ENCODE assay signal across 26 cellular contexts in genomic region chr1:2014181-2014580, GRCh38. TPM values are rescaled to one million over a fixed set of nuclear protein-coding genes. Genes with fewer than 3 reads are reported as not detected.
DNase-seq lines count a peak whose midpoint lies in the region; ATAC-seq, FAIRE-seq and TF ChIP-seq lines count a peak whose summit lies in the region.
"Had no signal": no experiment of that assay in that cellular context is flagged by ENCODE, and none has a peak within 500 bp of the region (broad histone marks: within the 10 kb centered on the region; RNA-seq: fewer than 3 reads in every experiment).

No MANE protein-coding gene starts in this region.

- H4K91ac ChIP-seq in neuronal stem cell (ENCODE audit: low read depth, low read length, poor library complexity), result no peak overlapping the region

- CTCF ChIA-PET in mammary epithelial cell (lab: Charles Lee; ENCODE audit: low non-redundant PET), result no interaction called here
- CTCF ChIA-PET in MCF 10A (lab: Yijun Ruan, JAX), result no interaction called here

- H3K4me1 ChIP-seq in mammary epithelial cell (ENCODE audit: insufficient read depth, low read length) (peaks cover 8% of the 10 kb centered on the region), astrocyte (ENCODE audit: insufficient read depth, low read length) (no peaks in the 10 kb centered on the region), neuronal stem cell (ENCODE audit: control insufficient read depth in 2 of 2, insufficient read depth in 1 of 2, low read depth in 1 of 2, low read length in 2 of 2) (peaks cover 0 to 4% of the 10 kb centered on the region in 2 donors)

- H2BK12ac ChIP-seq in neuronal stem cell (ENCODE audit: low read length), result no peak overlapping the region

- intact Hi-C loops in mammary epithelial cell (cut with micrococcal nuclease) (no loop called here), MCF 10A (cut with micrococcal nuclease) (no loop called here)

- H3K4me3 ChIP-seq in mammary epithelial cell (replicated peaks in 1 of 3; ENCODE audit: insufficient read depth in 1 of 3, low read depth in 2 of 3, low read length in 3 of 3) (no peak overlapping the region), H7 (ENCODE audit: insufficient read depth, low read depth, low read length) (no peak overlapping the region), astrocyte (ENCODE audit: insufficient read depth, low read depth, low read length) (no peak overlapping the region), neuronal stem cell (ENCODE audit: low read length in 2 of 2) (no peak overlapping the region)
- H3K4me3 ChIP-seq: A549, GM12878, GM23248 had no signal

- no peak for ATAC-seq in GM21576 (IDR thresholded peaks at IDR 0.05; ENCODE audit: unreplicated experiment)
- ATAC-seq: A549, GM12878 had no signal

- no peak overlapping the region for H2BK120ac ChIP-seq in neuronal stem cell (ENCODE audit: low read depth, low read length)

- H3K4me2 ChIP-seq in mammary epithelial cell (ENCODE audit: insufficient read depth, low read depth, low read length) (peak overlapping the region; percentile 69), astrocyte (ENCODE audit: low read length) (peak overlapping the region; percentile 82), neuronal stem cell (ENCODE audit: insufficient read depth, low read length, poor library complexity, severe bottlenecking) (no peak overlapping the region)

- no peak overlapping the region for H3K27ac Mint-ChIP-seq in MCF 10A (ENCODE audit: low read depth, unreplicated experiment)
- H3K27ac Mint-ChIP-seq in astrocyte (ENCODE audit: unreplicated experiment), result no peak overlapping the region
- H3K27ac Mint-ChIP-seq: CD4-positive, CD25-positive, alpha-beta regulatory T cell; CD8-positive, alpha-beta memory T cell; IgD-negative memory B cell had no signal

- H3K9ac ChIP-seq in mammary epithelial cell (ENCODE audit: insufficient read depth, low read length) (no peak overlapping the region), astrocyte (ENCODE audit: low read length) (no peak overlapping the region), neuronal stem cell (ENCODE audit: low read depth, low read length, poor library complexity) (peak overlapping the region; percentile 5)
- H3K9ac ChIP-seq: GM23248 had no signal

- H3K18ac ChIP-seq in neuronal stem cell (ENCODE audit: low read length), result peak overlapping the region; percentile 23

- H3K4ac ChIP-seq in neuronal stem cell (ENCODE audit: low read length), result no peak overlapping the region

- no peaks in the 10 kb centered on the region for H3K79me1 ChIP-seq in neuronal stem cell (ENCODE audit: low read depth, low read length)

- H3K14ac ChIP-seq in neuronal stem cell (ENCODE audit: low read length), result no peak overlapping the region

- no peak overlapping the region for H2BK5ac ChIP-seq in neuronal stem cell (ENCODE audit: low read length)

- H3K27me3 ChIP-seq in mammary epithelial cell (ENCODE audit: insufficient read depth, low read length) (peaks cover 15% of the 10 kb centered on the region), H7 (ENCODE audit: control insufficient read depth, insufficient read depth, low read length) (peaks cover 6% of the 10 kb centered on the region; the same call in 1 of the 2 replicates), astrocyte (ENCODE audit: insufficient read depth, low read length) (peaks cover 20% of the 10 kb centered on the region), neuronal stem cell (ENCODE audit: control insufficient read depth in 3 of 3, insufficient read depth in 3 of 3, low read depth in 1 of 3, low read length in 3 of 3) (peaks cover 0 to 63% (median 13%) of the 10 kb centered on the region in 3 experiments)

- in situ Hi-C loops in mammary epithelial cell (cut with MboI; ENCODE audit: low sequenced_read_pairs in 2 of 2), result no loop called here

- H3K79me2 ChIP-seq in mammary epithelial cell (ENCODE audit: insufficient read depth, low read length), result no peaks in the 10 kb centered on the region
- H3K79me2 ChIP-seq in astrocyte (ENCODE audit: insufficient read depth, low read length), result no peaks in the 10 kb centered on the region

- DNase-seq in mammary epithelial cell (no peak), MCF 10A (ENCODE audit: unreplicated experiment) (no peak), H7 (peak; percentile 39), astrocyte (ENCODE audit: low read depth) (no peak), neuronal stem cell (ENCODE audit: low spot score) (no peak), HUDEP-2 (lab: John Stamatoyannopoulos, UW; ENCODE audit: unreplicated experiment in 76 of 76) (no peak), CD1c-positive myeloid dendritic cell (ENCODE audit: extremely low spot score) (no peak)
- DNase-seq: AML-193; CD4-positive, CD25-positive, alpha-beta regulatory T cell; CD8-positive, alpha-beta memory T cell; COR-L47; DMS 273 treated with DMSO at 0.1 percent for 48 hours; DND-41; EL; GM23248; KBM-7 had no signal

- H3K9me3 ChIP-seq in mammary epithelial cell (replicated peaks; ENCODE audit: insufficient read depth, low read length) (no peaks in the 10 kb centered on the region), astrocyte (ENCODE audit: insufficient read depth, low read depth, low read length) (no peaks in the 10 kb centered on the region), neuronal stem cell (replicated peaks in 1 of 2; ENCODE audit: control insufficient read depth in 2 of 2, insufficient read depth in 1 of 2, low read depth in 1 of 2, low read length in 2 of 2) (no peaks in the 10 kb centered on the region)
- H3K9me3 ChIP-seq: A549 had no signal

- no TSS peak for BruUV-seq in mammary epithelial cell (replicated peaks; lab: Mats Ljungman, UMichigan)
- BruUV-seq in MCF 10A (replicated peaks; lab: Mats Ljungman, UMichigan), result no TSS peak

- H3K4me1 Mint-ChIP-seq in MCF 10A (ENCODE audit: insufficient read depth, unreplicated experiment) (peaks cover 9% of the 10 kb centered on the region), astrocyte (ENCODE audit: low read depth, unreplicated experiment) (peaks cover 1% of the 10 kb centered on the region)

- no peak overlapping the region for H4K8ac ChIP-seq in neuronal stem cell (ENCODE audit: low read depth, low read length)

- H3K36me3 ChIP-seq in mammary epithelial cell (ENCODE audit: insufficient read depth, low read length) (no peaks in the 10 kb centered on the region), H7 (replicated peaks; ENCODE audit: control insufficient read depth, insufficient read depth, low read length) (no peaks in the 10 kb centered on the region), astrocyte (ENCODE audit: insufficient read depth, low read length) (no peaks in the 10 kb centered on the region), neuronal stem cell (replicated peaks in 1 of 2; ENCODE audit: control insufficient read depth in 2 of 2, insufficient read depth in 2 of 2, low read length in 2 of 2) (no peaks in the 10 kb centered on the region)

- H2BK15ac ChIP-seq in neuronal stem cell (ENCODE audit: low read length), result no peak overlapping the region

- H3K4me3 Mint-ChIP-seq in MCF 10A (ENCODE audit: unreplicated experiment) (no peak overlapping the region), astrocyte (ENCODE audit: unreplicated experiment) (no peak overlapping the region)
- H3K4me3 Mint-ChIP-seq: CD4-positive, CD25-positive, alpha-beta regulatory T cell; CD8-positive, alpha-beta memory T cell; IgD-negative memory B cell had no signal

- H3K23ac ChIP-seq in neuronal stem cell (ENCODE audit: low read depth, low read length, poor library complexity), result no peak overlapping the region

- POLR2A ChIA-PET in MCF 10A (lab: Yijun Ruan, JAX), result no interaction called here

- H2AK5ac ChIP-seq in neuronal stem cell (ENCODE audit: low read depth, low read length), result no peak overlapping the region

- H3K36me3 Mint-ChIP-seq in MCF 10A (ENCODE audit: insufficient read depth, unreplicated experiment) (no peaks in the 10 kb centered on the region), astrocyte (ENCODE audit: low read depth, unreplicated experiment) (no peaks in the 10 kb centered on the region)
- H3K36me3 Mint-ChIP-seq: CD4-positive, CD25-positive, alpha-beta regulatory T cell; CD8-positive, alpha-beta memory T cell had no signal

- FAIRE-seq in astrocyte (lab: Jason Lieb, UNC), result no peak
- FAIRE-seq: A549, GM12878, H54 had no signal

- TF ChIP-seq CTCF in mammary epithelial cell (conservative IDR thresholded peaks at IDR 0.05 in 1 of 2, IDR thresholded peaks at IDR 0.05 in 1 of 2; ENCODE audit: extremely low read depth in 1 of 2, insufficient read depth in 1 of 2, low read depth in 1 of 2, low read length in 2 of 2) (no peak), MCF 10A (IDR thresholded peaks at IDR 0.05; ENCODE audit: unreplicated experiment) (no peak), astrocyte (IDR thresholded peaks at IDR 0.05; ENCODE audit: insufficient read depth, low read depth, low read length) (no peak)

- whole genome bisulfite sequencing in mammary epithelial cell (ENCODE audit: low coverage, missing lambda C conversion rate), result 98% methylated on average over 12 of the region's 15 CpGs
- whole genome bisulfite sequencing in neuronal stem cell (ENCODE audit: extremely low coverage in 2 of 2, insufficient read length in 2 of 2, insufficient replicate concordance in 1 of 2), 2 donors, result no CpG with 5 or more reads among the region's 15 CpGs

- H3K27ac ChIP-seq in mammary epithelial cell (ENCODE audit: insufficient read depth, low read depth, low read length) (no peak overlapping the region), astrocyte (ENCODE audit: low read depth, low read length) (no peak overlapping the region), neuronal stem cell (replicated peaks; ENCODE audit: low read length) (no peak overlapping the region)
- H3K27ac ChIP-seq: 22Rv1, A549, GM23248, HL-60 had no signal

- H3K9me3 Mint-ChIP-seq in MCF 10A (ENCODE audit: unreplicated experiment) (no peaks in the 10 kb centered on the region), astrocyte (ENCODE audit: unreplicated experiment) (no peaks in the 10 kb centered on the region)
- H3K9me3 Mint-ChIP-seq: IgD-negative memory B cell had no signal

- peaks cover 38% of the 10 kb centered on the region for H3K27me3 Mint-ChIP-seq in MCF 10A (ENCODE audit: insufficient read depth, unreplicated experiment)
- H3K27me3 Mint-ChIP-seq in astrocyte (ENCODE audit: low read depth, unreplicated experiment), result peaks cover 39% of the 10 kb centered on the region

- no peaks in the 10 kb centered on the region for H4K20me1 ChIP-seq in mammary epithelial cell (ENCODE audit: insufficient read depth, low read length)
- H4K20me1 ChIP-seq in astrocyte (ENCODE audit: insufficient read depth, low read length), result no peaks in the 10 kb centered on the region

- dilution Hi-C loops in mammary epithelial cell (cut with HindIII; ENCODE audit: low sequenced_read_pairs), result no loop called here

- H2AFZ ChIP-seq in mammary epithelial cell (ENCODE audit: low read depth, low read length), result peak overlapping the region; percentile 95
- H2AFZ ChIP-seq in astrocyte (ENCODE audit: low read depth, low read length), result no peak overlapping the region
- no peak overlapping the region for H2AFZ ChIP-seq in neuronal stem cell (ENCODE audit: low read length)
- H2AFZ ChIP-seq: GM23248 had no signal

RNA-seq across cellular contexts. Expression of gene GABRD, which starts 5.0 kb away (rescaled TPM):
- total RNA-seq in mammary epithelial cell (not detected), MCF 10A (2022) (not detected in 2 replicates), astrocyte (not detected in 2 replicates)
- not detected for polyA plus RNA-seq in mammary epithelial cell
- polyA minus RNA-seq in mammary epithelial cell, result not detected
- total RNA-seq in H7 (2014; rRNA removed; shearing (Covaris generic)), result 2.7 and 5.1 TPM in 2 replicates
- 0.08 TPM for polyA plus RNA-seq in neuronal stem cell (2013, experiment 1 of 2)
- polyA plus RNA-seq in neuronal stem cell (2013, experiment 2 of 2), result 0.04 TPM
- total RNA-seq: CD8-positive, alpha-beta memory T cell; GM12878; GM23248; HT1080 had no signal
- polyA plus RNA-seq: BJ; CD4-positive, CD25-positive, alpha-beta regulatory T cell; CD8-positive, alpha-beta memory T cell; GM12878; GM23248; IgD-negative memory B cell had no signal

RNA-seq across cellular contexts. Expression of gene CFAP74, which starts 10.6 kb away (rescaled TPM):
- total RNA-seq in mammary epithelial cell (under 1 TPM in 1 of 2 donors, not detected in 1; 0.07 TPM), MCF 10A (2022) (not detected in 2 replicates), astrocyte (not detected in 2 replicates)
- polyA plus RNA-seq in mammary epithelial cell, result not detected
- not detected for polyA minus RNA-seq in mammary epithelial cell
- not detected in 2 replicates for total RNA-seq in H7 (2014; rRNA removed; shearing (Covaris generic))
- polyA plus RNA-seq in neuronal stem cell (2013, experiment 1 of 2), result 0.31 TPM
- polyA plus RNA-seq in neuronal stem cell (2013, experiment 2 of 2), result 0.22 TPM
- total RNA-seq: CD4-positive, CD25-positive, alpha-beta regulatory T cell; CD8-positive, alpha-beta memory T cell; G401; GM12878; GM23248; HT1080 had no signal
- polyA plus RNA-seq: BJ; CD4-positive, CD25-positive, alpha-beta regulatory T cell; CD8-positive, alpha-beta memory T cell; GM23248; IgD-negative memory B cell had no signal

RNA-seq across cellular contexts. Expression of gene PRKCZ, which starts 36.0 kb away (rescaled TPM):
- 10 to 100 TPM; 27.0 to 42.2 TPM for total RNA-seq in mammary epithelial cell
- polyA plus RNA-seq in mammary epithelial cell, result 34.4 TPM
- polyA minus RNA-seq in mammary epithelial cell, result 118 TPM
- total RNA-seq in MCF 10A (2022), result 20.3 and 24.9 TPM in 2 replicates
- total RNA-seq in H7 (2014; rRNA removed; shearing (Covaris generic)), result 38.5 and 41.8 TPM in 2 replicates
- 28.6 and 32.6 TPM in 2 replicates for total RNA-seq in astrocyte
- 29.7 TPM for polyA plus RNA-seq in neuronal stem cell (2013, experiment 1 of 2)
- polyA plus RNA-seq in neuronal stem cell (2013, experiment 2 of 2), result 28.1 TPM
- total RNA-seq: HT1080 had no signal
